In genomic region chr1:55275151-55275748, GRCh38 we compare ENCODE assay signal across 13 cellular contexts.
DNase-seq lines count a peak whose midpoint lies in the region; ATAC-seq and TF ChIP-seq lines count a peak whose summit lies in the region.
"Had no signal": no experiment of that assay in that cellular context is flagged by ENCODE, and none has a peak within 500 bp of the region (broad histone marks: within the 10 kb centered on the region; RNA-seq: fewer than 3 reads in every experiment).

No MANE protein-coding gene starts in this region.

- TF ChIP-seq POLR2A in uterus (IDR thresholded peaks at IDR 0.05), result no peak

- H3K36me3 ChIP-seq in brain microvascular endothelial cell (replicated peaks) (no peaks in the 10 kb centered on the region), smooth muscle cell (ENCODE audit: low read depth) (no peaks in the 10 kb centered on the region), uterus (no peaks in the 10 kb centered on the region)
- H3K36me3 ChIP-seq: spleen had no signal

- peak overlapping the region; percentile 19 for H3K4me2 ChIP-seq in smooth muscle cell

- peaks cover 2% of the 10 kb centered on the region for H3F3A ChIP-seq in smooth muscle cell (ENCODE audit: low read depth)

- H2AFZ ChIP-seq in smooth muscle cell (ENCODE audit: low read depth), result peak overlapping the region; percentile 73

- WGBS in smooth muscle cell (ENCODE audit: low lambda C conversion rate), result 59% methylated on average over 12 of the region's 12 CpGs

- peak; percentile 37 for ATAC-seq in activated CD4-positive, alpha-beta T cell treated with anti-CD3 and anti-CD28 coated beads for 36 hours

- H3K4me3 ChIP-seq in brain microvascular endothelial cell (ENCODE audit: low read depth, low read length) (no peak overlapping the region), smooth muscle cell (no peak overlapping the region), uterus (no peak overlapping the region)
- H3K4me3 ChIP-seq: spleen had no signal

- H3K79me2 ChIP-seq in smooth muscle cell (ENCODE audit: low read depth), result no peaks in the 10 kb centered on the region

- peaks cover 23% of the 10 kb centered on the region for H3K4me1 Mint-ChIP-seq in activated CD4-positive, alpha-beta T cell treated with anti-CD3 and anti-CD28 coated beads for 36 hours

- TF ChIP-seq CTCF in brain microvascular endothelial cell (IDR thresholded peaks at IDR 0.05; ENCODE audit: low read depth, low read length, missing control alignments) (no peak), smooth muscle cell (IDR thresholded peaks at IDR 0.05; ENCODE audit: borderline replicate concordance, insufficient read depth, poor library complexity, severe bottlenecking) (no peak), uterus (IDR thresholded peaks at IDR 0.05) (no peak)

- H3K4me1 ChIP-seq in smooth muscle cell (ENCODE audit: low read depth) (no peaks in the 10 kb centered on the region), uterus (no peaks in the 10 kb centered on the region)

- no peak overlapping the region for H3K9ac ChIP-seq in smooth muscle cell (ENCODE audit: low read depth)

- in situ Hi-C loops in brain microvascular endothelial cell (cut with HindIII; ENCODE audit: low pct_ligation_motif_present, low sequenced_read_pairs), result no loop called here

- no peaks in the 10 kb centered on the region for H3K36me3 Mint-ChIP-seq in activated CD4-positive, alpha-beta T cell treated with anti-CD3 and anti-CD28 coated beads for 36 hours (ENCODE audit: low read depth)

- H3K27ac Mint-ChIP-seq in activated CD4-positive, alpha-beta T cell treated with anti-CD3 and anti-CD28 coated beads for 36 hours, result no peak overlapping the region

- H3K27me3 ChIP-seq in brain microvascular endothelial cell (replicated peaks), result no peaks in the 10 kb centered on the region
- H3K27me3 ChIP-seq in smooth muscle cell (ENCODE audit: low read depth), result no peaks in the 10 kb centered on the region
- no peaks in the 10 kb centered on the region for H3K27me3 ChIP-seq in uterus
- H3K27me3 ChIP-seq: spleen had no signal

- peak; percentile 12 for DNase-seq in activated CD4-positive, alpha-beta T cell treated with anti-CD3 and anti-CD28 coated beads for 36 hours
- no peak for DNase-seq in activated CD4-positive, alpha-beta T cell treated with anti-CD3 and anti-CD28 coated beads, Interleukin-2, amount 50 U/mL, for 1 hour
- peak; percentile 43 for DNase-seq in brain microvascular endothelial cell
- DNase-seq in medulla oblongata (ENCODE audit: extremely low spot score), result peak; percentile 63
- DNase-seq in smooth muscle cell (lab: John Stamatoyannopoulos, UW; ENCODE audit: unreplicated experiment), result no peak
- DNase-seq in KG1 (lab: John Stamatoyannopoulos, UW), result no peak
- no peak for DNase-seq in uterus
- no peak for DNase-seq in NCI-H146 treated with DMSO at 0.1 percent for 48 hours (lab: John Stamatoyannopoulos, UW; ENCODE audit: unreplicated experiment)
- DNase-seq: activated T-cell treated with anti-CD3 and anti-CD28 coated beads for 4 hours, aorta, NCI-H1048, NCI-H446 treated with DMSO at 0.1 percent for 48 hours, spleen had no signal

- H3K27me3 Mint-ChIP-seq in activated CD4-positive, alpha-beta T cell treated with anti-CD3 and anti-CD28 coated beads for 36 hours, result no peaks in the 10 kb centered on the region

- H3K27ac ChIP-seq in brain microvascular endothelial cell (no peak overlapping the region), smooth muscle cell (ENCODE audit: low read depth) (peak overlapping the region; percentile 31), uterus (no peak overlapping the region)

- no peaks in the 10 kb centered on the region for H4K20me1 ChIP-seq in smooth muscle cell (ENCODE audit: low read depth)

- H3K9me3 ChIP-seq in smooth muscle cell (replicated peaks; ENCODE audit: low read depth) (no peaks in the 10 kb centered on the region), uterus (no peaks in the 10 kb centered on the region)
- H3K9me3 ChIP-seq: spleen had no signal

- H3K4me3 Mint-ChIP-seq in activated CD4-positive, alpha-beta T cell treated with anti-CD3 and anti-CD28 coated beads for 36 hours, result no peak overlapping the region

- intact Hi-C loops in activated CD4-positive, alpha-beta T cell treated with anti-CD3 and anti-CD28 coated beads for 36 hours (cut with DNase I, micrococcal nuclease), result no loop called here
- intact Hi-C loops in uterus (cut with DNase I; ENCODE audit: low total_unique reads), result loop anchor here (10.0 kb wide), 1 partner anchor 130 kb away; no protein-coding TSS in a partner anchor

- CTCF ChIA-PET in activated CD4-positive, alpha-beta T cell treated with anti-CD3 and anti-CD28 coated beads for 36 hours (lab: Charles Lee), result interaction anchor here (0.6 to 6.7 kb wide), 4 partner anchors 29 to 1520 kb away, joined by 3 to 133 read pairs (median 3); no protein-coding TSS in a partner anchor

- H3K9me3 Mint-ChIP-seq in activated CD4-positive, alpha-beta T cell treated with anti-CD3 and anti-CD28 coated beads for 36 hours (ENCODE audit: low read depth), result no peaks in the 10 kb centered on the region

- POLR2A ChIA-PET in activated CD4-positive, alpha-beta T cell treated with anti-CD3 and anti-CD28 coated beads for 36 hours (lab: Charles Lee), result no interaction called here

Comparison
In these comparisons a context has a peak if more than half of its experiments do, and no peak if none do; other contexts are left out.
1. DNase-seq: peak in activated CD4-positive, alpha-beta T cell treated with anti-CD3 and anti-CD28 coated beads for 36 hours (single experiment), brain microvascular endothelial cell (single experiment) and medulla oblongata (single experiment); none in activated CD4-positive, alpha-beta T cell treated with anti-CD3 and anti-CD28 coated beads, Interleukin-2, amount 50 U/mL, for 1 hour (single experiment), smooth muscle cell (single experiment), KG1 (single experiment), uterus (0 of 2) and NCI-H146 treated with DMSO at 0.1 percent for 48 hours (single experiment).